Comparison of ENCODE assay signal across 23 cellular contexts in genomic region chr1:94998748-94999147, GRCh38.
"Had no signal": no experiment of that assay in that cellular context is flagged by ENCODE, and none has a peak within 500 bp of the region (broad histone marks: within the 10 kb centered on the region; RNA-seq: fewer than 3 reads in every experiment).

No MANE protein-coding gene starts in this region.

- H3K27me3 ChIP-seq: colonic mucosa, esophagus muscularis mucosa, foreskin keratinocyte, gastroesophageal sphincter, heart left ventricle, left lung had no signal

- H3K4me1 ChIP-seq: colonic mucosa had no signal

- DNase-seq: colonic mucosa; cortex of kidney; effector CD8-positive, alpha-beta T cell; erythroblast; foreskin keratinocyte; hippocampal formation; left cardiac atrium; left lung; left ventricle myocardium superior; lower lobe of right lung; mesenchymal stem cell; mucosa of descending colon; naive B cell had no signal

- H3K27me3 Mint-ChIP-seq: dendritic cell treated with granulocyte-macrophage colony-stimulating factor and Interleukin-4, amounts not matched to agents 40 ng/mL and 50 ng/mL, for 4 days; naive B cell had no signal

- H3K36me3 ChIP-seq: colonic mucosa, esophagus muscularis mucosa, gastroesophageal sphincter, heart left ventricle, left lung, lower lobe of right lung had no signal

- FAIRE-seq: endometrium, frontal cortex, islet of Langerhans, keratinocyte had no signal

- H3K27ac ChIP-seq: colonic mucosa, epithelial cell of prostate, esophagus muscularis mucosa, foreskin keratinocyte, gastroesophageal sphincter, left lung, lower lobe of right lung had no signal

- H3K4me3 ChIP-seq: colonic mucosa, esophagus muscularis mucosa, gastroesophageal sphincter, heart left ventricle, left lung, lower lobe of right lung, mucosa of descending colon had no signal

- H3K36me3 Mint-ChIP-seq: mesothelial cell of epicardium, naive B cell had no signal

- H3K9me3 ChIP-seq: colonic mucosa, esophagus muscularis mucosa, gastroesophageal sphincter, heart left ventricle, left lung, lower lobe of right lung, mucosa of descending colon had no signal

- H3K4me3 Mint-ChIP-seq: dendritic cell treated with granulocyte-macrophage colony-stimulating factor and Interleukin-4, amounts not matched to agents 40 ng/mL and 50 ng/mL, for 4 days; mesothelial cell of epicardium; naive B cell had no signal

- ATAC-seq: foreskin keratinocyte, gastroesophageal sphincter, left lung, lower lobe of right lung, mucosa of descending colon had no signal

- H3K27ac Mint-ChIP-seq: dendritic cell treated with granulocyte-macrophage colony-stimulating factor and Interleukin-4, amounts not matched to agents 40 ng/mL and 50 ng/mL, for 4 days had no signal

- H3K9me3 Mint-ChIP-seq: dendritic cell treated with granulocyte-macrophage colony-stimulating factor and Interleukin-4, amounts not matched to agents 40 ng/mL and 50 ng/mL, for 4 days; mesothelial cell of epicardium; naive B cell had no signal
